ENCODE assay signal across 1 cellular context in the genomic region with DNA sequence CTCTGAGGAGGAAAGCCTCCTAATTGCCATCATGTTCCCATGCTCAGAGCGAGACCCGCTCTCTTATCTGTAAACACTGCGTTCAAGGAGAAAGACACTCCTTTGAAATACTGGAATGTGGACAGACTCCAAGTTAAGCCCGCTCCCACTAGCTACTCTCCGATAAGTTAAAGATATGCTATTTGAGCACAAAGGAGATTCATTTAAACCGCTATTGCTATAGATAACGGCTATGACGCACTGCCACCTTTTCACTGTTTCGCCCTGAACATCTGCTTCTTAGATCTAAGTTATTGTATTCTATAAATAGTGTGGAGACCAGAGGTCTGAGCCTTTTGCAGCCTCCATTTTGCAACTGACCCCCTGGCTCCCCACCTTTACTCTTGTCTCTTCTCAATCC.
TF ChIP-seq lines count a peak whose summit lies in the region.

No MANE protein-coding gene starts in this region.

TF ChIP-seq in K562, 482 proteins besides CTCF, POLR2A, EP300 and RAD21 (continued from another document and continues in another):
- TF ChIP-seq, protein P1, sequence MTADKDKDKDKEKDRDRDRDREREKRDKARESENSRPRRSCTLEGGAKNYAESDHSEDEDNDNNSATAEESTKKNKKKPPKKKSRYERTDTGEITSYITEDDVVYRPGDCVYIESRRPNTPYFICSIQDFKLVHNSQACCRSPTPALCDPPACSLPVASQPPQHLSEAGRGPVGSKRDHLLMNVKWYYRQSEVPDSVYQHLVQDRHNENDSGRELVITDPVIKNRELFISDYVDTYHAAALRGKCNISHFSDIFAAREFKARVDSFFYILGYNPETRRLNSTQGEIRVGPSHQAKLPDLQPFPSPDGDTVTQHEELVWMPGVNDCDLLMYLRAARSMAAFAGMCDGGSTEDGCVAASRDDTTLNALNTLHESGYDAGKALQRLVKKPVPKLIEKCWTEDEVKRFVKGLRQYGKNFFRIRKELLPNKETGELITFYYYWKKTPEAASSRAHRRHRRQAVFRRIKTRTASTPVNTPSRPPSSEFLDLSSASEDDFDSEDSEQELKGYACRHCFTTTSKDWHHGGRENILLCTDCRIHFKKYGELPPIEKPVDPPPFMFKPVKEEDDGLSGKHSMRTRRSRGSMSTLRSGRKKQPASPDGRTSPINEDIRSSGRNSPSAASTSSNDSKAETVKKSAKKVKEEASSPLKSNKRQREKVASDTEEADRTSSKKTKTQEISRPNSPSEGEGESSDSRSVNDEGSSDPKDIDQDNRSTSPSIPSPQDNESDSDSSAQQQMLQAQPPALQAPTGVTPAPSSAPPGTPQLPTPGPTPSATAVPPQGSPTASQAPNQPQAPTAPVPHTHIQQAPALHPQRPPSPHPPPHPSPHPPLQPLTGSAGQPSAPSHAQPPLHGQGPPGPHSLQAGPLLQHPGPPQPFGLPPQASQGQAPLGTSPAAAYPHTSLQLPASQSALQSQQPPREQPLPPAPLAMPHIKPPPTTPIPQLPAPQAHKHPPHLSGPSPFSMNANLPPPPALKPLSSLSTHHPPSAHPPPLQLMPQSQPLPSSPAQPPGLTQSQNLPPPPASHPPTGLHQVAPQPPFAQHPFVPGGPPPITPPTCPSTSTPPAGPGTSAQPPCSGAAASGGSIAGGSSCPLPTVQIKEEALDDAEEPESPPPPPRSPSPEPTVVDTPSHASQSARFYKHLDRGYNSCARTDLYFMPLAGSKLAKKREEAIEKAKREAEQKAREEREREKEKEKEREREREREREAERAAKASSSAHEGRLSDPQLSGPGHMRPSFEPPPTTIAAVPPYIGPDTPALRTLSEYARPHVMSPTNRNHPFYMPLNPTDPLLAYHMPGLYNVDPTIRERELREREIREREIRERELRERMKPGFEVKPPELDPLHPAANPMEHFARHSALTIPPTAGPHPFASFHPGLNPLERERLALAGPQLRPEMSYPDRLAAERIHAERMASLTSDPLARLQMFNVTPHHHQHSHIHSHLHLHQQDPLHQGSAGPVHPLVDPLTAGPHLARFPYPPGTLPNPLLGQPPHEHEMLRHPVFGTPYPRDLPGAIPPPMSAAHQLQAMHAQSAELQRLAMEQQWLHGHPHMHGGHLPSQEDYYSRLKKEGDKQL (CRISPR knock-in tag; IDR thresholded peaks at IDR 0.05; ENCODE audit: borderline replicate concordance), result no peak
- no peak for TF ChIP-seq ZNF23 (CRISPR knock-in tag; IDR thresholded peaks at IDR 0.05)
- TF ChIP-seq, protein P2, sequence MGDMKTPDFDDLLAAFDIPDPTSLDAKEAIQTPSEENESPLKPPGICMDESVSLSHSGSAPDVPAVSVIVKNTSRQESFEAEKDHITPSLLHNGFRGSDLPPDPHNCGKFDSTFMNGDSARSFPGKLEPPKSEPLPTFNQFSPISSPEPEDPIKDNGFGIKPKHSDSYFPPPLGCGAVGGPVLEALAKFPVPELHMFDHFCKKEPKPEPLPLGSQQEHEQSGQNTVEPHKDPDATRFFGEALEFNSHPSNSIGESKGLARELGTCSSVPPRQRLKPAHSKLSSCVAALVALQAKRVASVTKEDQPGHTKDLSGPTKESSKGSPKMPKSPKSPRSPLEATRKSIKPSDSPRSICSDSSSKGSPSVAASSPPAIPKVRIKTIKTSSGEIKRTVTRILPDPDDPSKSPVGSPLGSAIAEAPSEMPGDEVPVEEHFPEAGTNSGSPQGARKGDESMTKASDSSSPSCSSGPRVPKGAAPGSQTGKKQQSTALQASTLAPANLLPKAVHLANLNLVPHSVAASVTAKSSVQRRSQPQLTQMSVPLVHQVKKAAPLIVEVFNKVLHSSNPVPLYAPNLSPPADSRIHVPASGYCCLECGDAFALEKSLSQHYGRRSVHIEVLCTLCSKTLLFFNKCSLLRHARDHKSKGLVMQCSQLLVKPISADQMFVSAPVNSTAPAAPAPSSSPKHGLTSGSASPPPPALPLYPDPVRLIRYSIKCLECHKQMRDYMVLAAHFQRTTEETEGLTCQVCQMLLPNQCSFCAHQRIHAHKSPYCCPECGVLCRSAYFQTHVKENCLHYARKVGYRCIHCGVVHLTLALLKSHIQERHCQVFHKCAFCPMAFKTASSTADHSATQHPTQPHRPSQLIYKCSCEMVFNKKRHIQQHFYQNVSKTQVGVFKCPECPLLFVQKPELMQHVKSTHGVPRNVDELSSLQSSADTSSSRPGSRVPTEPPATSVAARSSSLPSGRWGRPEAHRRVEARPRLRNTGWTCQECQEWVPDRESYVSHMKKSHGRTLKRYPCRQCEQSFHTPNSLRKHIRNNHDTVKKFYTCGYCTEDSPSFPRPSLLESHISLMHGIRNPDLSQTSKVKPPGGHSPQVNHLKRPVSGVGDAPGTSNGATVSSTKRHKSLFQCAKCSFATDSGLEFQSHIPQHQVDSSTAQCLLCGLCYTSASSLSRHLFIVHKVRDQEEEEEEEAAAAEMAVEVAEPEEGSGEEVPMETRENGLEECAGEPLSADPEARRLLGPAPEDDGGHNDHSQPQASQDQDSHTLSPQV (IDR thresholded peaks at IDR 0.05), result 0 out of 2 replicates have a peak, but pooled peaks have one; percentile 45
- no peak for TF ChIP-seq XRCC4 (IDR thresholded peaks at IDR 0.05; ENCODE audit: extremely low read depth, insufficient read depth, insufficient read length)
- 0 out of 2 replicates have a peak, but pooled peaks have one; percentile 29 for TF ChIP-seq ZNF263 (CRISPR knock-in tag; IDR thresholded peaks at IDR 0.05; ENCODE audit: borderline replicate concordance)
- peak; percentile 13; the same call in 1 of the 2 replicates for TF ChIP-seq NCOR1 (IDR thresholded peaks at IDR 0.05)
- TF ChIP-seq, protein P3, sequence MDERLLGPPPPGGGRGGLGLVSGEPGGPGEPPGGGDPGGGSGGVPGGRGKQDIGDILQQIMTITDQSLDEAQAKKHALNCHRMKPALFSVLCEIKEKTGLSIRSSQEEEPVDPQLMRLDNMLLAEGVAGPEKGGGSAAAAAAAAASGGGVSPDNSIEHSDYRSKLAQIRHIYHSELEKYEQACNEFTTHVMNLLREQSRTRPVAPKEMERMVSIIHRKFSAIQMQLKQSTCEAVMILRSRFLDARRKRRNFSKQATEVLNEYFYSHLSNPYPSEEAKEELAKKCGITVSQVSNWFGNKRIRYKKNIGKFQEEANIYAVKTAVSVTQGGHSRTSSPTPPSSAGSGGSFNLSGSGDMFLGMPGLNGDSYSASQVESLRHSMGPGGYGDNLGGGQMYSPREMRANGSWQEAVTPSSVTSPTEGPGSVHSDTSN (CRISPR knock-in tag; IDR thresholded peaks at IDR 0.05; ENCODE audit: low read depth), result no peak
- TF ChIP-seq, protein P3 (tag; conservative IDR thresholded peaks at IDR 0.05; ENCODE audit: low read depth), result no peak
- peak; percentile 51; the same call in 1 of the 2 replicates for TF ChIP-seq MEF2A (IDR thresholded peaks at IDR 0.05; ENCODE audit: control insufficient read depth, low read depth, low read length)
- TF ChIP-seq ETV5 (CRISPR knock-in tag; IDR thresholded peaks at IDR 0.05; ENCODE audit: low read depth), result no peak
- TF ChIP-seq HEY1 (CRISPR knock-in tag; IDR thresholded peaks at IDR 0.05; ENCODE audit: borderline replicate concordance), result no peak
- peak; percentile 57 for TF ChIP-seq JUND (IDR thresholded peaks at IDR 0.05; ENCODE audit: borderline replicate concordance, low read depth, low read length)
- TF ChIP-seq JUND (tag; IDR thresholded peaks at IDR 0.05; ENCODE audit: borderline replicate concordance, low read depth, low read length), result no peak
- TF ChIP-seq, protein P4, sequence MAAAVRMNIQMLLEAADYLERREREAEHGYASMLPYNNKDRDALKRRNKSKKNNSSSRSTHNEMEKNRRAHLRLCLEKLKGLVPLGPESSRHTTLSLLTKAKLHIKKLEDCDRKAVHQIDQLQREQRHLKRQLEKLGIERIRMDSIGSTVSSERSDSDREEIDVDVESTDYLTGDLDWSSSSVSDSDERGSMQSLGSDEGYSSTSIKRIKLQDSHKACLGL (CRISPR knock-in tag; IDR thresholded peaks at IDR 0.05; ENCODE audit: borderline replicate concordance, poor library complexity, severe bottlenecking), result no peak
- TF ChIP-seq XRCC5 (IDR thresholded peaks at IDR 0.05; ENCODE audit: low read depth, low read length), result no peak
- TF ChIP-seq ZBTB1 (CRISPR knock-in tag; IDR thresholded peaks at IDR 0.05; ENCODE audit: borderline replicate concordance, low read depth), result no peak
- no peak for TF ChIP-seq RBM39 (optimal IDR thresholded peaks at IDR 0.05; ENCODE audit: low read depth, low read length)
- TF ChIP-seq, protein P5, sequence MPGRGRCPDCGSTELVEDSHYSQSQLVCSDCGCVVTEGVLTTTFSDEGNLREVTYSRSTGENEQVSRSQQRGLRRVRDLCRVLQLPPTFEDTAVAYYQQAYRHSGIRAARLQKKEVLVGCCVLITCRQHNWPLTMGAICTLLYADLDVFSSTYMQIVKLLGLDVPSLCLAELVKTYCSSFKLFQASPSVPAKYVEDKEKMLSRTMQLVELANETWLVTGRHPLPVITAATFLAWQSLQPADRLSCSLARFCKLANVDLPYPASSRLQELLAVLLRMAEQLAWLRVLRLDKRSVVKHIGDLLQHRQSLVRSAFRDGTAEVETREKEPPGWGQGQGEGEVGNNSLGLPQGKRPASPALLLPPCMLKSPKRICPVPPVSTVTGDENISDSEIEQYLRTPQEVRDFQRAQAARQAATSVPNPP (IDR thresholded peaks at IDR 0.05; ENCODE audit: borderline replicate concordance, insufficient read depth, insufficient read length), result no peak
- TF ChIP-seq MYBL2 (IDR thresholded peaks at IDR 0.05; ENCODE audit: low read depth), result peak; percentile 48; the same call in 1 of the 2 replicates
- TF ChIP-seq MYBL2 (CRISPR knock-in tag; IDR thresholded peaks at IDR 0.05; ENCODE audit: borderline replicate concordance), result no peak
- no peak for TF ChIP-seq ATF1 (CRISPR knock-in tag; IDR thresholded peaks at IDR 0.05)
- TF ChIP-seq ATF1 (tag; IDR thresholded peaks at IDR 0.05), result peak; percentile 36
- TF ChIP-seq ZNF79 (CRISPR knock-in tag; IDR thresholded peaks at IDR 0.05; ENCODE audit: low read depth), result no peak
- TF ChIP-seq, protein P6, sequence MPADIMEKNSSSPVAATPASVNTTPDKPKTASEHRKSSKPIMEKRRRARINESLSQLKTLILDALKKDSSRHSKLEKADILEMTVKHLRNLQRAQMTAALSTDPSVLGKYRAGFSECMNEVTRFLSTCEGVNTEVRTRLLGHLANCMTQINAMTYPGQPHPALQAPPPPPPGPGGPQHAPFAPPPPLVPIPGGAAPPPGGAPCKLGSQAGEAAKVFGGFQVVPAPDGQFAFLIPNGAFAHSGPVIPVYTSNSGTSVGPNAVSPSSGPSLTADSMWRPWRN (IDR thresholded peaks at IDR 0.05; ENCODE audit: low read depth), result 0 out of 2 replicates have a peak, but pooled peaks have one; percentile 46
- TF ChIP-seq KAT2B (IDR thresholded peaks at IDR 0.05; ENCODE audit: low read depth, low read length), result no peak
- peak; percentile 44; the same call in 1 of the 2 replicates for TF ChIP-seq GTF2E2 (tag; IDR thresholded peaks at IDR 0.05)
- no peak for TF ChIP-seq ZNF140 (CRISPR knock-in tag; IDR thresholded peaks at IDR 0.05)
- TF ChIP-seq FOS (IDR thresholded peaks at IDR 0.05; ENCODE audit: extremely low read depth, insufficient read length), result no peak
- TF ChIP-seq ATF7 (IDR thresholded peaks at IDR 0.05), result 0 out of 2 replicates have a peak, but pooled peaks have one; percentile 14
- TF ChIP-seq ZNF165 (CRISPR knock-in tag; IDR thresholded peaks at IDR 0.05; ENCODE audit: borderline replicate concordance), result no peak
- no peak for TF ChIP-seq KDM4B (IDR thresholded peaks at IDR 0.05; ENCODE audit: borderline replicate concordance in 2 of 2, low read depth in 1 of 2)
- TF ChIP-seq, protein P7, sequence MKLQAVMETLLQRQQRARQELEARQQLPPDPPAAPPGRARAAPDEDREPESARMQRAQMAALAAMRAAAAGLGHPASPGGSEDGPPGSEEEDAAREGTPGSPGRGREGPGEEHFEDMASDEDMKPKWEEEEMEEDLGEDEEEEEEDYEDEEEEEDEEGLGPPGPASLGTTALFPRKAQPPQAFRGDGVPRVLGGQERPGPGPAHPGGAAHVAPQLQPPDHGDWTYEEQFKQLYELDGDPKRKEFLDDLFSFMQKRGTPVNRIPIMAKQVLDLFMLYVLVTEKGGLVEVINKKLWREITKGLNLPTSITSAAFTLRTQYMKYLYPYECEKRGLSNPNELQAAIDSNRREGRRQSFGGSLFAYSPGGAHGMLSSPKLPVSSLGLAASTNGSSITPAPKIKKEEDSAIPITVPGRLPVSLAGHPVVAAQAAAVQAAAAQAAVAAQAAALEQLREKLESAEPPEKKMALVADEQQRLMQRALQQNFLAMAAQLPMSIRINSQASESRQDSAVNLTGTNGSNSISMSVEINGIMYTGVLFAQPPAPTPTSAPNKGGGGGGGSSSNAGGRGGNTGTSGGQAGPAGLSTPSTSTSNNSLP (IDR thresholded peaks at IDR 0.05; ENCODE audit: borderline replicate concordance, low read depth, low read length), result 0 out of 2 replicates have a peak, but pooled peaks have one; percentile 9
- TF ChIP-seq ZNF785 (CRISPR knock-in tag; IDR thresholded peaks at IDR 0.05), result no peak
- TF ChIP-seq MTF1 (CRISPR knock-in tag; IDR thresholded peaks at IDR 0.05; ENCODE audit: borderline replicate concordance), result no peak
- no peak for TF ChIP-seq ZNF174 (CRISPR knock-in tag; IDR thresholded peaks at IDR 0.05)
- peak; percentile 42; the same call in 1 of the 2 replicates for TF ChIP-seq NFIC (IDR thresholded peaks at IDR 0.05)
- TF ChIP-seq HDAC1 (IDR thresholded peaks at IDR 0.05), result 0 out of 4 replicates have a peak, but pooled peaks of 1 of the 2 experiments have one; percentile 11
- no peak for TF ChIP-seq ZNF436 (CRISPR knock-in tag; IDR thresholded peaks at IDR 0.05)
- TF ChIP-seq, protein P8, sequence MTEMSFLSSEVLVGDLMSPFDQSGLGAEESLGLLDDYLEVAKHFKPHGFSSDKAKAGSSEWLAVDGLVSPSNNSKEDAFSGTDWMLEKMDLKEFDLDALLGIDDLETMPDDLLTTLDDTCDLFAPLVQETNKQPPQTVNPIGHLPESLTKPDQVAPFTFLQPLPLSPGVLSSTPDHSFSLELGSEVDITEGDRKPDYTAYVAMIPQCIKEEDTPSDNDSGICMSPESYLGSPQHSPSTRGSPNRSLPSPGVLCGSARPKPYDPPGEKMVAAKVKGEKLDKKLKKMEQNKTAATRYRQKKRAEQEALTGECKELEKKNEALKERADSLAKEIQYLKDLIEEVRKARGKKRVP (CRISPR knock-in tag; IDR thresholded peaks at IDR 0.05), result no peak
- TF ChIP-seq, protein P9, sequence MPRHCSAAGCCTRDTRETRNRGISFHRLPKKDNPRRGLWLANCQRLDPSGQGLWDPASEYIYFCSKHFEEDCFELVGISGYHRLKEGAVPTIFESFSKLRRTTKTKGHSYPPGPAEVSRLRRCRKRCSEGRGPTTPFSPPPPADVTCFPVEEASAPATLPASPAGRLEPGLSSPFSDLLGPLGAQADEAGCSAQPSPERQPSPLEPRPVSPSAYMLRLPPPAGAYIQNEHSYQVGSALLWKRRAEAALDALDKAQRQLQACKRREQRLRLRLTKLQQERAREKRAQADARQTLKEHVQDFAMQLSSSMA (CRISPR knock-in tag; IDR thresholded peaks at IDR 0.05), result no peak
- no peak for TF ChIP-seq NFE2 (IDR thresholded peaks at IDR 0.05; ENCODE audit: low read depth)
- peak; percentile 21; the same call in 1 of the 2 replicates for TF ChIP-seq ZEB2 (IDR thresholded peaks at IDR 0.05)
- no peak for TF ChIP-seq FOXK1 (CRISPR knock-in tag; IDR thresholded peaks at IDR 0.05; ENCODE audit: borderline replicate concordance)
